7 cellular contexts compared by ENCODE assay signal in genomic region chr7:77538186-77538907, GRCh38. TPM values are rescaled to one million over a fixed set of nuclear protein-coding genes. Genes with fewer than 3 reads are reported as not detected.
DNase-seq lines count a peak whose midpoint lies in the region; ATAC-seq, FAIRE-seq and TF ChIP-seq lines count a peak whose summit lies in the region.

No MANE protein-coding gene starts in this region.

- H3K36me3 ChIP-seq in SJCRH30 (peaks cover 6% of the 10 kb centered on the region), kidney epithelial cell (ENCODE audit: control insufficient read depth, insufficient read depth, low read length) (no peaks in the 10 kb centered on the region), small intestine (ENCODE audit: control insufficient read depth in 2 of 2, insufficient read depth in 2 of 2, low read length in 2 of 2) (no peaks in the 10 kb centered on the region)

- H3K9me3 ChIP-seq in SJCRH30 (replicated peaks) (no peaks in the 10 kb centered on the region), small intestine (ENCODE audit: control insufficient read depth, low read depth) (no peaks in the 10 kb centered on the region)

- DNase-seq in GF-D8 (lab: John Stamatoyannopoulos, UW) = peak; percentile 68
- DNase-seq in LoVo (ENCODE audit: low spot score) = peak; percentile 94
- peak; percentile 91 to 95 for DNase-seq in SJCRH30
- DNase-seq in coronary artery (ENCODE audit: low spot score) = peak; percentile 92
- peak; percentile 69 for DNase-seq in kidney epithelial cell (ENCODE audit: low read depth)
- peak; percentile 92 for DNase-seq in small intestine

- H3K27me3 ChIP-seq in SJCRH30 (no peaks in the 10 kb centered on the region), kidney epithelial cell (ENCODE audit: control insufficient read depth, insufficient read depth, low read length) (no peaks in the 10 kb centered on the region), small intestine (ENCODE audit: control insufficient read depth in 2 of 2, insufficient read depth in 2 of 2, low read length in 2 of 2) (no peaks in the 10 kb centered on the region)

- H3K4me3 ChIP-seq in SJCRH30 = peak overlapping the region; percentile 98
- peak overlapping the region; percentile 90 for H3K4me3 ChIP-seq in coronary artery
- peak overlapping the region; percentile 85 for H3K4me3 ChIP-seq in kidney epithelial cell (ENCODE audit: low read depth, low read length)
- H3K4me3 ChIP-seq in small intestine (ENCODE audit: low read depth in 1 of 2, low read length in 2 of 2) = peak overlapping the region; percentile 92 to 95

- no peak for FAIRE-seq in small intestine (lab: Jason Lieb, UNC)

- no peak for ATAC-seq in GM18868 (IDR thresholded peaks at IDR 0.05; ENCODE audit: unreplicated experiment)

- H3K4me1 ChIP-seq in SJCRH30 (peaks cover 4% of the 10 kb centered on the region), small intestine (ENCODE audit: control insufficient read depth in 2 of 2, insufficient read depth in 1 of 2, low read depth in 1 of 2, low read length in 1 of 2) (peaks cover 1 to 11% of the 10 kb centered on the region in 2 donors)

- TF ChIP-seq CTCF in coronary artery (IDR thresholded peaks at IDR 0.05) (no peak), kidney epithelial cell (IDR thresholded peaks at IDR 0.05; ENCODE audit: insufficient read depth, low read length, poor library complexity, severe bottlenecking) (no peak)

- WGBS in small intestine, 3 donors = 2 to 9% (median 3%) methylated on average over 30 to 31 of the region's 31 CpGs

- peak overlapping the region; percentile 91 for H3K27ac ChIP-seq in SJCRH30
- peak overlapping the region; percentile 96 to 99 for H3K27ac ChIP-seq in coronary artery
- peak overlapping the region; percentile 86 to 92 for H3K27ac ChIP-seq in small intestine (ENCODE audit: low read depth in 1 of 2, low read length in 1 of 2)

RNA-seq across cellular contexts. Expression of gene PTPN12, which starts 1.3 kb away (rescaled TPM):
- total RNA-seq in SJCRH30 (2014; rRNA removed; shearing (Covaris generic)) = 37.5 and 47.0 TPM in 2 replicates
- total RNA-seq in kidney epithelial cell = 57.7 and 58.8 TPM in 2 replicates
- polyA plus RNA-seq in small intestine = 10 to 100 TPM; 14.3 to 27.8 (median 15.9) TPM
